18 cellular contexts compared by ENCODE assay signal in the genomic region with DNA sequence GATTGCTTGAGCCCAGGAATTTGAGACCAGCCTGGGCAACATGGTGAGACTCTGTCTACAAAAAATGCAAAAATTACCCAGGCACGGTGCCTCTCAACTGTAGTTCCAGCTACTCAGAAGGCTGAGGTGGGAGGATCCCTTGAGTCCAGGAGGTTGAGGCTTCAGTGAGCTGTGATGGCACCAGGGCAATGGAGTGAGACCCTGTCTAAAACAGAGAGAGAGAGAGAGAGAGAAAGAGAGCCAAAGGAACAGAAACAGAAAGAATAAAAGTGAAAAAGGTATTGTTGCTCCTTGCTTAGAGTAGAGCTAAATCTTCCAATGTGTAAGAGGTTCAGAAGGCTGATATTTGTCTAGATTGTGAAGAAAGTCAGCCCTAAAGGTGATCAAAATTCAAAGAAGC. TPM values are rescaled to one million over a fixed set of nuclear protein-coding genes. Genes with fewer than 3 reads are reported as not detected.
A peak's percentile ranks its signal among the peaks of the same experiment; 100 is the strongest.
DNase-seq lines count a peak whose midpoint lies in the region; ATAC-seq lines count a peak whose summit lies in the region.
"Had no signal": no experiment of that assay in that cellular context is flagged by ENCODE, and none has a peak within 500 bp of the region (broad histone marks: within the 10 kb centered on the region; RNA-seq: fewer than 3 reads in every experiment).

No MANE protein-coding gene starts in this region.

- H3K36me3 ChIP-seq in mesendoderm (ENCODE audit: control insufficient read depth, insufficient read depth, low read length) = no peaks in the 10 kb centered on the region

- no peak overlapping the region for H3K4me2 ChIP-seq in mesendoderm (ENCODE audit: low read length)

- H2BK5ac ChIP-seq in mesendoderm (ENCODE audit: low read length) = no peak overlapping the region

- no peak for DNase-seq in mesendoderm
- no peak for DNase-seq in NCI-H526 treated with DMSO at 0.1 percent for 48 hours (lab: John Stamatoyannopoulos, UW)
- no peak for DNase-seq in DMS79 treated with DMSO at 0.1 percent for 48 hours (lab: John Stamatoyannopoulos, UW)
- no peak for DNase-seq in NCI-H510A treated with DMSO at 0.1 percent for 48 hours (lab: John Stamatoyannopoulos, UW)
- DNase-seq: AML-193; Calu3; CD4-positive, alpha-beta T cell; H7; KBM-7; NCI-H1092; NCI-H1694 treated with DMSO at 0.1 percent for 48 hours; NCI-H345; NCI-H774; SHP77 had no signal

- WGBS in mesendoderm (ENCODE audit: extremely low coverage, insufficient coverage, low lambda C conversion rate) = no CpG with 5 or more reads among the region's 1 CpG

- no peaks in the 10 kb centered on the region for H3K27me3 ChIP-seq in mesendoderm (ENCODE audit: insufficient read depth, low read length, poor library complexity)

- H4K5ac ChIP-seq in mesendoderm (ENCODE audit: low read length) = no peak overlapping the region

- no peak overlapping the region for H2BK15ac ChIP-seq in mesendoderm (replicated peaks; ENCODE audit: low read depth)

- no peak overlapping the region for H2AK5ac ChIP-seq in mesendoderm (ENCODE audit: low read length)

- peak overlapping the region; percentile 55 for H3K4ac ChIP-seq in mesendoderm (ENCODE audit: low read depth, low read length)

- H3K23ac ChIP-seq in mesendoderm (ENCODE audit: low read length) = no peak overlapping the region

- no peak overlapping the region for H3K9ac ChIP-seq in mesendoderm (ENCODE audit: low read length)

- no peaks in the 10 kb centered on the region for H3K79me2 ChIP-seq in mesendoderm (ENCODE audit: control insufficient read depth, insufficient read depth, low read length)

- H3K27ac ChIP-seq in mesendoderm (ENCODE audit: low read depth, low read length) = no peak overlapping the region

- no peaks in the 10 kb centered on the region for H3K79me1 ChIP-seq in mesendoderm (ENCODE audit: low read length)

- H3K4me3 ChIP-seq in mesendoderm (ENCODE audit: low read length) = no peak overlapping the region

- H3K4me1 ChIP-seq in mesendoderm (ENCODE audit: control insufficient read depth, low read depth, low read length) = peaks cover 32% of the 10 kb centered on the region

- peak overlapping the region; percentile 97 for H2BK120ac ChIP-seq in mesendoderm (ENCODE audit: low read depth, low read length)

- no peak overlapping the region for H3K56ac ChIP-seq in mesendoderm (ENCODE audit: low read length)

- no peak overlapping the region for H4K8ac ChIP-seq in mesendoderm (ENCODE audit: low read depth, low read length)

- peak overlapping the region; percentile 25 for H3K18ac ChIP-seq in mesendoderm (ENCODE audit: low read length)

- ATAC-seq in GM18517 (IDR thresholded peaks at IDR 0.05; ENCODE audit: unreplicated experiment) (peak; percentile 64), GM21390 (IDR thresholded peaks at IDR 0.05; ENCODE audit: unreplicated experiment) (peak; percentile 90), HG03354 (IDR thresholded peaks at IDR 0.05; ENCODE audit: poor library complexity, severe bottlenecking, unreplicated experiment) (peak; percentile 81), HG03460 (IDR thresholded peaks at IDR 0.05; ENCODE audit: unreplicated experiment) (no peak)

RNA-seq across cellular contexts. Expression of a gene that starts 8.9 kb away (rescaled TPM):
- polyA plus RNA-seq in mesendoderm (2013, experiment 1 of 2) = 23.7 TPM
- polyA plus RNA-seq in mesendoderm (2013, experiment 2 of 2) = 24.2 TPM
